In genomic region chr6:169803291-169803811, GRCh38 we compare ENCODE assay signal across 8 cellular contexts. TPM values are rescaled to one million over a fixed set of nuclear protein-coding genes. Genes with fewer than 3 reads are reported as not detected.
DNase-seq lines count a peak whose midpoint lies in the region; ATAC-seq and TF ChIP-seq lines count a peak whose summit lies in the region.
"Had no signal": no experiment of that assay in that cellular context is flagged by ENCODE, and none has a peak within 500 bp of the region (broad histone marks: within the 10 kb centered on the region; RNA-seq: fewer than 3 reads in every experiment).

No MANE protein-coding gene starts in this region.

- DNase-seq in T-cell (no peak), left ventricle myocardium superior (no peak)
- DNase-seq: NCI-H1417 treated with DMSO at 0.1 percent for 48 hours had no signal

- H3K9me3 Mint-ChIP-seq in T-cell (peaks cover 0 to 4% (median 0%) of the 10 kb centered on the region in 3 donors), nephron (no peaks in the 10 kb centered on the region)

- H3K4me3 Mint-ChIP-seq in T-cell: peak overlapping the region in 1 of 3 donors; percentile 42
- no peak overlapping the region for H3K4me3 Mint-ChIP-seq in nephron

- H3K36me3 Mint-ChIP-seq in T-cell: no peaks in the 10 kb centered on the region
- H3K36me3 Mint-ChIP-seq in nephron (ENCODE audit: low read depth): no peaks in the 10 kb centered on the region

- intact Hi-C loops in left ventricle myocardium superior (cut with micrococcal nuclease): no loop called here

- H3K27ac Mint-ChIP-seq in T-cell: no peak overlapping the region
- peak overlapping the region in 2 of 3 experiments; percentile 0 to 2 for H3K27ac Mint-ChIP-seq in nephron

- CTCF ChIA-PET in T-cell (lab: Charles Lee): interaction anchor here (0.7 to 5.3 kb wide), 5 partner anchors 13 to 727 kb away, joined by 5 to 44 read pairs (median 6); no protein-coding TSS in a partner anchor

- POLR2A ChIA-PET in T-cell (lab: Charles Lee): interaction anchor here in 1 of 2 donors (1.4 kb wide), 1 partner anchor 13 kb away, joined by 3 read pairs; no protein-coding TSS in a partner anchor

- TF ChIP-seq CTCF in nephron (IDR thresholded peaks at IDR 0.05; ENCODE audit: unreplicated experiment in 3 of 3): no peak

- H3K4me1 Mint-ChIP-seq in T-cell (peaks cover 50 to 54% (median 51%) of the 10 kb centered on the region in 3 donors), nephron (peaks cover 7% of the 10 kb centered on the region)

- ATAC-seq in GM18861 (IDR thresholded peaks at IDR 0.05; ENCODE audit: unreplicated experiment) (peak; percentile 67), HG02885 (IDR thresholded peaks at IDR 0.05; ENCODE audit: poor library complexity, unreplicated experiment) (peak; percentile 46), T-cell (replicated peaks in 1 of 4) (peak; percentile 40 to 52 (median 46)), GM18907 (IDR thresholded peaks at IDR 0.05; ENCODE audit: unreplicated experiment) (no peak), left ventricle myocardium superior (no peak), GM19463 (IDR thresholded peaks at IDR 0.05; ENCODE audit: unreplicated experiment) (no peak)

- peaks cover 35 to 44% of the 10 kb centered on the region in 2 donors for H3K27me3 Mint-ChIP-seq in T-cell
- peaks cover 42% of the 10 kb centered on the region for H3K27me3 Mint-ChIP-seq in nephron (ENCODE audit: low read depth)

RNA-seq across cellular contexts. Expression of gene ERMARD, which starts 51.9 kb away (rescaled TPM):
- total RNA-seq in T-cell (10 to 100 TPM; 24.7 to 35.7 (median 29.9) TPM), left ventricle myocardium superior (9.4 TPM)

RNA-seq across cellular contexts. Expression of gene DYNLT2, which starts 52.0 kb away (rescaled TPM):
- 1 to 10 TPM; 1.9 to 3.9 (median 2.7) TPM for total RNA-seq in T-cell
- total RNA-seq in left ventricle myocardium superior: 0.62 TPM

Comparison
In these comparisons a context has a peak if more than half of its experiments do, and no peak if none do; other contexts are left out.
1. ATAC-seq: peak in GM18861 (single experiment), HG02885 (single experiment) and T-cell (4 of 4); none in GM18907 (single experiment), left ventricle myocardium superior (single experiment) and GM19463 (single experiment).
2. H3K27ac Mint-ChIP-seq: peak in nephron (2 of 3); none in T-cell (0 of 2).